In the genomic region with DNA sequence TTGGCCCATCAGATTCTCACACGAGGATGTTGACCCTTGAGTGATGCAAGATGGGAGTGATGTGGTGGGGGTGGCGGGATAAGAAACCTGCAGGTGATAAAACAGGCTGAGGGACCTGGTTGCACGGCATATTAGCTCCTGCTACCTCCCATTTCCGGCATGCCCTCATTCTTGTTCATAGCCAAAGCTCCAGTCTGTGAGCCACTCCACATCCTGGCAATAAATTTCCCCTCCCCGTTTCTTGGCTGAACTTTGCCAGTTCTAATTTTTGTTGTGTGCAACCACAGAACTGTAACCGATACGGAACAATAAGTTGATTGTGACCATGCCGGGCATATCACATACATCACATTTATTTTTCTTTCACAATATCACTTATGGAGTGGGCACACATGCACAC, we compare ENCODE assay signal across 26 cellular contexts.
"Had no signal": no experiment of that assay in that cellular context is flagged by ENCODE, and none has a peak within 500 bp of the region (broad histone marks: within the 10 kb centered on the region; RNA-seq: fewer than 3 reads in every experiment).

No MANE protein-coding gene starts in this region.

- H3K36me3 ChIP-seq: adrenal gland, heart right ventricle, sigmoid colon, thoracic aorta, upper lobe of left lung had no signal

- H3K4me1 ChIP-seq: adrenal gland, body of pancreas, heart right ventricle, parathyroid adenoma, psoas muscle, sigmoid colon, upper lobe of left lung had no signal

- H3K9me3 ChIP-seq: adrenal gland, body of pancreas, heart right ventricle, psoas muscle, sigmoid colon, thoracic aorta, upper lobe of left lung had no signal

- H3K4me3 ChIP-seq: adrenal gland, body of pancreas, coronary artery, dorsolateral prefrontal cortex, heart right ventricle, psoas muscle, sigmoid colon, thoracic aorta, upper lobe of left lung had no signal

- H3K27me3 ChIP-seq: adrenal gland, body of pancreas, dorsolateral prefrontal cortex, heart right ventricle, sigmoid colon, upper lobe of left lung had no signal

- H3K27ac ChIP-seq: adrenal gland, body of pancreas, coronary artery, dorsolateral prefrontal cortex, heart right ventricle, parathyroid adenoma, psoas muscle, sigmoid colon, thoracic aorta, upper lobe of left lung, VCaP had no signal

- DNase-seq: activated CD4-positive, alpha-beta T cell treated with anti-CD3 and anti-CD28 coated beads for 4 hours; activated CD4-positive, alpha-beta T cell treated with anti-CD3 and anti-CD28 coated beads, Interleukin-2, amount 50 U/mL, for 4 hours; activated naive CD4-positive, alpha-beta T cell; activated naive CD8-positive, alpha-beta T cell treated with anti-CD3 and anti-CD28 coated beads for 36 hours; activated T-cell treated with anti-CD3 and anti-CD28 coated beads for 4 hours; activated T-cell treated with anti-CD3 and anti-CD28 coated beads, Interleukin-2, amount 50 U/mL, for 72 hours; adrenal gland; aorta; body of pancreas; dorsolateral prefrontal cortex; effector memory CD8-positive, alpha-beta T cell; foreskin fibroblast; heart right ventricle; naive thymus-derived CD8-positive, alpha-beta T cell; nucleus accumbens; psoas muscle; sigmoid colon; small intestine; stimulated activated CD4-positive, alpha-beta T cell treated with anti-CD3 and anti-CD28 coated beads, Interleukin-4, amount 100 ng/mL, for 24 hours; upper lobe of left lung had no signal

- FAIRE-seq: endothelial cell of umbilical vein, small intestine, TTC549 had no signal
